In the genomic region with DNA sequence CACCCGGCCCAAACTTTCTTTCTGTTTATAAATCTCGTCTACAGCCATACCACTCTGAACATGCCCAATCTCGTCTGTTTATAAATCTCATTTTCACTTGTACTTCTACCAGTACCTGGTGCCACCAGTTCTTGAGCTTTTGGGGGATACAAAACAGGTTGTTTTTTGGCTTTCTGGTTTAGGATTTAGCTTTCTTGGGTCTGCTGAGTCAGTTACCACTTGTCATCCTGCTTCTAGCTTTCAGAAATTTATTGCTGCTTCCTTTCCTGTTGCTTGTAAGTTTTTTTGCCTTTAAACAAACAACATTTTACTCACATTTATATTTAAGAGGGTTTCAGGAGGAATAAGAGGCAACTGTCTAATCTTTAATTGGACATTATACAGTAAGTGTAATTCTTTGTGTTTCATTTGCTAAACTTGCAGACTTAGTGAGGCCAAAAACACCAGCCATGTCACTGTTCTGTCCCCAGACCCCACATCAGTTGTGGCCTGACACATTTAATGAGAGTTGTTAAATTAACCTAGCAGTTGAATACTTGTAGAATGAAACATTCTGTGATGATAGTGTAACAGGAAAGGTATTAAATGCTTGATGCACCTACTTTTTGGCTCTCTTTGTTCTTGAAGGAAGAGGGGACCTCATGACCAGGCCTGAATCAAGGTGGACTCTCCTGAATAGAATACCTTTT, we compare ENCODE assay signal across 1 cellular context.
TF ChIP-seq lines count a peak whose summit lies in the region.

No MANE protein-coding gene starts in this region.

TF ChIP-seq in GM23338, 12 proteins besides CTCF, POLR2A, EP300 and RAD21:
- TF ChIP-seq CREB1 (CRISPR knock-in tag; IDR thresholded peaks at IDR 0.05; ENCODE audit: low read depth) (no peak), POLR2AphosphoS5 (IDR thresholded peaks at IDR 0.05; ENCODE audit: low read depth) (no peak), JUNB (IDR thresholded peaks at IDR 0.05; ENCODE audit: unreplicated experiment) (no peak), EZH2phosphoT487 (IDR thresholded peaks at IDR 0.05; ENCODE audit: unreplicated experiment) (no peak)
- TF ChIP-seq, protein P1, sequence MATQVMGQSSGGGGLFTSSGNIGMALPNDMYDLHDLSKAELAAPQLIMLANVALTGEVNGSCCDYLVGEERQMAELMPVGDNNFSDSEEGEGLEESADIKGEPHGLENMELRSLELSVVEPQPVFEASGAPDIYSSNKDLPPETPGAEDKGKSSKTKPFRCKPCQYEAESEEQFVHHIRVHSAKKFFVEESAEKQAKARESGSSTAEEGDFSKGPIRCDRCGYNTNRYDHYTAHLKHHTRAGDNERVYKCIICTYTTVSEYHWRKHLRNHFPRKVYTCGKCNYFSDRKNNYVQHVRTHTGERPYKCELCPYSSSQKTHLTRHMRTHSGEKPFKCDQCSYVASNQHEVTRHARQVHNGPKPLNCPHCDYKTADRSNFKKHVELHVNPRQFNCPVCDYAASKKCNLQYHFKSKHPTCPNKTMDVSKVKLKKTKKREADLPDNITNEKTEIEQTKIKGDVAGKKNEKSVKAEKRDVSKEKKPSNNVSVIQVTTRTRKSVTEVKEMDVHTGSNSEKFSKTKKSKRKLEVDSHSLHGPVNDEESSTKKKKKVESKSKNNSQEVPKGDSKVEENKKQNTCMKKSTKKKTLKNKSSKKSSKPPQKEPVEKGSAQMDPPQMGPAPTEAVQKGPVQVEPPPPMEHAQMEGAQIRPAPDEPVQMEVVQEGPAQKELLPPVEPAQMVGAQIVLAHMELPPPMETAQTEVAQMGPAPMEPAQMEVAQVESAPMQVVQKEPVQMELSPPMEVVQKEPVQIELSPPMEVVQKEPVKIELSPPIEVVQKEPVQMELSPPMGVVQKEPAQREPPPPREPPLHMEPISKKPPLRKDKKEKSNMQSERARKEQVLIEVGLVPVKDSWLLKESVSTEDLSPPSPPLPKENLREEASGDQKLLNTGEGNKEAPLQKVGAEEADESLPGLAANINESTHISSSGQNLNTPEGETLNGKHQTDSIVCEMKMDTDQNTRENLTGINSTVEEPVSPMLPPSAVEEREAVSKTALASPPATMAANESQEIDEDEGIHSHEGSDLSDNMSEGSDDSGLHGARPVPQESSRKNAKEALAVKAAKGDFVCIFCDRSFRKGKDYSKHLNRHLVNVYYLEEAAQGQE (IDR thresholded peaks at IDR 0.05; ENCODE audit: unreplicated experiment) = no peak
- TF ChIP-seq, protein P2, sequence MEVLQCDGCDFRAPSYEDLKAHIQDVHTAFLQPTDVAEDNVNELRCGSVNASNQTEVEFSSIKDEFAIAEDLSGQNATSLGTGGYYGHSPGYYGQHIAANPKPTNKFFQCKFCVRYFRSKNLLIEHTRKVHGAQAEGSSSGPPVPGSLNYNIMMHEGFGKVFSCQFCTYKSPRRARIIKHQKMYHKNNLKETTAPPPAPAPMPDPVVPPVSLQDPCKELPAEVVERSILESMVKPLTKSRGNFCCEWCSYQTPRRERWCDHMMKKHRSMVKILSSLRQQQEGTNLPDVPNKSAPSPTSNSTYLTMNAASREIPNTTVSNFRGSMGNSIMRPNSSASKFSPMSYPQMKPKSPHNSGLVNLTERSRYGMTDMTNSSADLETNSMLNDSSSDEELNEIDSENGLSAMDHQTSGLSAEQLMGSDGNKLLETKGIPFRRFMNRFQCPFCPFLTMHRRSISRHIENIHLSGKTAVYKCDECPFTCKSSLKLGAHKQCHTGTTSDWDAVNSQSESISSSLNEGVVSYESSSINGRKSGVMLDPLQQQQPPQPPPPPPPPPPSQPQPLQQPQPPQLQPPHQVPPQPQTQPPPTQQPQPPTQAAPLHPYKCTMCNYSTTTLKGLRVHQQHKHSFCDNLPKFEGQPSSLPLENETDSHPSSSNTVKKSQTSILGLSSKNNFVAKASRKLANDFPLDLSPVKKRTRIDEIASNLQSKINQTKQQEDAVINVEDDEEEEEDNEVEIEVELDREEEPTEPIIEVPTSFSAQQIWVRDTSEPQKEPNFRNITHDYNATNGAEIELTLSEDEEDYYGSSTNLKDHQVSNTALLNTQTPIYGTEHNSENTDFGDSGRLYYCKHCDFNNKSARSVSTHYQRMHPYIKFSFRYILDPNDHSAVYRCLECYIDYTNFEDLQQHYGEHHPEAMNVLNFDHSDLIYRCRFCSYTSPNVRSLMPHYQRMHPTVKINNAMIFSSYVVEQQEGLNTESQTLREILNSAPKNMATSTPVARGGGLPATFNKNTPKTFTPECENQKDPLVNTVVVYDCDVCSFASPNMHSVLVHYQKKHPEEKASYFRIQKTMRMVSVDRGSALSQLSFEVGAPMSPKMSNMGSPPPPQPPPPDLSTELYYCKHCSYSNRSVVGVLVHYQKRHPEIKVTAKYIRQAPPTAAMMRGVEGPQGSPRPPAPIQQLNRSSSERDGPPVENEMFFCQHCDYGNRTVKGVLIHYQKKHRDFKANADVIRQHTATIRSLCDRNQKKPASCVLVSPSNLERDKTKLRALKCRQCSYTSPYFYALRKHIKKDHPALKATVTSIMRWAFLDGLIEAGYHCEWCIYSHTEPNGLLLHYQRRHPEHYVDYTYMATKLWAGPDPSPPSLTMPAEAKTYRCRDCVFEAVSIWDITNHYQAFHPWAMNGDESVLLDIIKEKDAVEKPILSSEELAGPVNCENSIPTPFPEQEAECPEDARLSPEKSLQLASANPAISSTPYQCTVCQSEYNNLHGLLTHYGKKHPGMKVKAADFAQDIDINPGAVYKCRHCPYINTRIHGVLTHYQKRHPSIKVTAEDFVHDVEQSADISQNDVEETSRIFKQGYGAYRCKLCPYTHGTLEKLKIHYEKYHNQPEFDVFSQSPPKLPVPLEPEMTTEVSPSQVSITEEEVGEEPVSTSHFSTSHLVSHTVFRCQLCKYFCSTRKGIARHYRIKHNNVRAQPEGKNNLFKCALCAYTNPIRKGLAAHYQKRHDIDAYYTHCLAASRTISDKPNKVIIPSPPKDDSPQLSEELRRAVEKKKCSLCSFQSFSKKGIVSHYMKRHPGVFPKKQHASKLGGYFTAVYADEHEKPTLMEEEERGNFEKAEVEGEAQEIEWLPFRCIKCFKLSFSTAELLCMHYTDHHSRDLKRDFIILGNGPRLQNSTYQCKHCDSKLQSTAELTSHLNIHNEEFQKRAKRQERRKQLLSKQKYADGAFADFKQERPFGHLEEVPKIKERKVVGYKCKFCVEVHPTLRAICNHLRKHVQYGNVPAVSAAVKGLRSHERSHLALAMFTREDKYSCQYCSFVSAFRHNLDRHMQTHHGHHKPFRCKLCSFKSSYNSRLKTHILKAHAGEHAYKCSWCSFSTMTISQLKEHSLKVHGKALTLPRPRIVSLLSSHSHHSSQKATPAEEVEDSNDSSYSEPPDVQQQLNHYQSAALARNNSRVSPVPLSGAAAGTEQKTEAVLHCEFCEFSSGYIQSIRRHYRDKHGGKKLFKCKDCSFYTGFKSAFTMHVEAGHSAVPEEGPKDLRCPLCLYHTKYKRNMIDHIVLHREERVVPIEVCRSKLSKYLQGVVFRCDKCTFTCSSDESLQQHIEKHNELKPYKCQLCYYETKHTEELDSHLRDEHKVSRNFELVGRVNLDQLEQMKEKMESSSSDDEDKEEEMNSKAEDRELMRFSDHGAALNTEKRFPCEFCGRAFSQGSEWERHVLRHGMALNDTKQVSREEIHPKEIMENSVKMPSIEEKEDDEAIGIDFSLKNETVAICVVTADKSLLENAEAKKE (CRISPR knock-in tag; IDR thresholded peaks at IDR 0.05) = no peak
